In the genomic region with DNA sequence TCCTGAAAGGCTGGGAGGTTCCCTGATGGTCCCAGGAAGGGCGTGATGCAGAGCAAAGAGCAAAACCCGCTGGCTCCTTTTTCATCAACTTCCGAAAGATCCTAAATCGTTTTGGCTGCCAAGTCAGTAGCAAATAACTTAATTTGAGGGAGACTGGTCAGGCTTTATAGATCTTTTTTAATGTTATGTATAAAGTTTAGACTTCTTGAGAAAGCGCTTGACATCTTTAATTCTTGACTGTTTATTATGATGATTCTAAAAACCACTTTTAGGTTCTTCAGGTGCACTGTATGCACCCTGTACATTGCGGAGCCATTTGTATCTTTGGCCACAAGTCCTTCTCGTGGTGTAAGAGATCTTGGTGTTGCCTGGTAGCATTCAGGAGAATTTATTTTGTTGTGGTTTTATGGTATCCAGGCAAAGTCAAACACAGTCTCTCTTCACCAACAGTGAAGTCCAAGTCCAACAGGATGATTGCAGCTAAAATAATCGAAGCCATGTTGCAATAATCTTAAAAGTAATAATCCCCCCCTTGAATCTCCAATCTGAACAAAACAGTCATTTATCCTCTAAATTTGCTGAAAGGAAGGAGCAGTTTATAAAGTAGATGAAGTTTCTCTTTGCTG, we compare ENCODE assay signal across 10 cellular contexts. TPM values are rescaled to one million over a fixed set of nuclear protein-coding genes. Genes with fewer than 3 reads are reported as not detected.
DNase-seq lines count a peak whose midpoint lies in the region; ATAC-seq and TF ChIP-seq lines count a peak whose summit lies in the region.
"Had no signal": no experiment of that assay in that cellular context is flagged by ENCODE, and none has a peak within 500 bp of the region (broad histone marks: within the 10 kb centered on the region; RNA-seq: fewer than 3 reads in every experiment).

No MANE protein-coding gene starts in this region.

- H3K27ac Mint-ChIP-seq in activated CD4-positive, alpha-beta T cell treated with anti-CD3 and anti-CD28 coated beads, Interleukin-2, amount 10 ng/mL, durations not matched to agents 7 days and 5 days: no peak overlapping the region
- peak overlapping the region; percentile 94 for H3K27ac Mint-ChIP-seq in central memory CD8-positive, alpha-beta T cell (ENCODE audit: low read depth)
- H3K27ac Mint-ChIP-seq in memory B cell: no peak overlapping the region
- H3K27ac Mint-ChIP-seq in activated T-helper 2 cell treated with anti-CD3 and anti-CD28 coated beads, Interferon-gamma antibody, Interleukin-2, Interleukin-4, amounts not matched to agents 10 μg/mL and 5 μg/mL and 100 μg/mL, durations not matched to agents 14 hours and 24 hours and 36 hours: no peak overlapping the region

- no peaks in the 10 kb centered on the region for H3K36me3 ChIP-seq in thoracic aorta

- H3K9me3 Mint-ChIP-seq in activated CD4-positive, alpha-beta T cell treated with anti-CD3 and anti-CD28 coated beads, Interleukin-2, amount 10 ng/mL, durations not matched to agents 7 days and 5 days: no peaks in the 10 kb centered on the region
- H3K9me3 Mint-ChIP-seq in central memory CD8-positive, alpha-beta T cell: no peaks in the 10 kb centered on the region
- peaks cover 1% of the 10 kb centered on the region for H3K9me3 Mint-ChIP-seq in memory B cell
- no peaks in the 10 kb centered on the region for H3K9me3 Mint-ChIP-seq in activated T-helper 2 cell treated with anti-CD3 and anti-CD28 coated beads, Interferon-gamma antibody, Interleukin-2, Interleukin-4, amounts not matched to agents 10 μg/mL and 5 μg/mL and 100 μg/mL, durations not matched to agents 14 hours and 24 hours and 36 hours

- no peak for DNase-seq in activated CD4-positive, alpha-beta T cell treated with anti-CD3 and anti-CD28 coated beads, Interleukin-2, amount 10 ng/mL, durations not matched to agents 7 days and 5 days
- no peak for DNase-seq in activated CD4-positive, alpha-beta T cell treated with anti-CD3 and anti-CD28 coated beads, Interleukin-2, amount 50 U/mL, for 4 hours
- DNase-seq in central memory CD8-positive, alpha-beta T cell (ENCODE audit: low spot score in 2 of 2): no peak
- no peak for DNase-seq in memory B cell (ENCODE audit: low spot score in 2 of 2)
- DNase-seq in thoracic aorta (ENCODE audit: low spot score): no peak
- DNase-seq in stimulated activated CD4-positive, alpha-beta T cell treated with anti-CD3 and anti-CD28 coated beads, Interleukin-15, amount 100 ng/mL, for 24 hours: no peak
- DNase-seq in activated T-helper 2 cell treated with anti-CD3 and anti-CD28 coated beads, Interferon-gamma antibody, Interleukin-2, Interleukin-4, amounts not matched to agents 10 μg/mL and 5 μg/mL and 100 μg/mL, durations not matched to agents 14 hours and 24 hours and 36 hours (ENCODE audit: low spot score): no peak
- DNase-seq: stimulated activated CD4-positive, alpha-beta T cell treated with anti-CD3 and anti-CD28 coated beads, Interleukin-4, amount 100 ng/mL, for 1 hour had no signal

- POLR2A ChIA-PET in activated CD4-positive, alpha-beta T cell treated with anti-CD3 and anti-CD28 coated beads, Interleukin-2, amount 10 ng/mL, durations not matched to agents 7 days and 5 days (lab: Charles Lee): no interaction called here

- H3K4me1 ChIP-seq in thoracic aorta (ENCODE audit: control insufficient read depth in 1 of 2, low read depth in 2 of 2): peaks cover 0 to 9% of the 10 kb centered on the region in 2 donors

- intact Hi-C loops in activated T-helper 2 cell treated with anti-CD3 and anti-CD28 coated beads, Interferon-gamma antibody, Interleukin-2, Interleukin-4, amounts not matched to agents 10 μg/mL and 5 μg/mL and 100 μg/mL, durations not matched to agents 14 hours and 24 hours and 36 hours (cut with micrococcal nuclease): no loop called here

- peak overlapping the region; percentile 80 for H3K4me3 ChIP-seq in thoracic aorta
- H3K4me3 ChIP-seq: K562 had no signal

- no peak overlapping the region for H3K27ac ChIP-seq in thoracic aorta

- H3K4me1 Mint-ChIP-seq in activated CD4-positive, alpha-beta T cell treated with anti-CD3 and anti-CD28 coated beads, Interleukin-2, amount 10 ng/mL, durations not matched to agents 7 days and 5 days: peaks cover 15% of the 10 kb centered on the region
- H3K4me1 Mint-ChIP-seq in central memory CD8-positive, alpha-beta T cell: peaks cover 55% of the 10 kb centered on the region
- peaks cover 7% of the 10 kb centered on the region for H3K4me1 Mint-ChIP-seq in memory B cell
- H3K4me1 Mint-ChIP-seq in activated T-helper 2 cell treated with anti-CD3 and anti-CD28 coated beads, Interferon-gamma antibody, Interleukin-2, Interleukin-4, amounts not matched to agents 10 μg/mL and 5 μg/mL and 100 μg/mL, durations not matched to agents 14 hours and 24 hours and 36 hours (ENCODE audit: low read depth): peaks cover 6% of the 10 kb centered on the region

- H3K36me3 Mint-ChIP-seq in activated CD4-positive, alpha-beta T cell treated with anti-CD3 and anti-CD28 coated beads, Interleukin-2, amount 10 ng/mL, durations not matched to agents 7 days and 5 days (ENCODE audit: low read depth): peaks cover 2% of the 10 kb centered on the region
- peaks cover 22% of the 10 kb centered on the region for H3K36me3 Mint-ChIP-seq in central memory CD8-positive, alpha-beta T cell (ENCODE audit: insufficient read depth)
- peaks cover 3% of the 10 kb centered on the region for H3K36me3 Mint-ChIP-seq in memory B cell
- H3K36me3 Mint-ChIP-seq in activated T-helper 2 cell treated with anti-CD3 and anti-CD28 coated beads, Interferon-gamma antibody, Interleukin-2, Interleukin-4, amounts not matched to agents 10 μg/mL and 5 μg/mL and 100 μg/mL, durations not matched to agents 14 hours and 24 hours and 36 hours (ENCODE audit: low read depth): no peaks in the 10 kb centered on the region

- CTCF ChIA-PET in activated CD4-positive, alpha-beta T cell treated with anti-CD3 and anti-CD28 coated beads, Interleukin-2, amount 10 ng/mL, durations not matched to agents 7 days and 5 days (lab: Charles Lee): no interaction called here

- ATAC-seq in central memory CD8-positive, alpha-beta T cell (replicated peaks; ENCODE audit: extremely low read depth, poor library complexity, severe bottlenecking): no peak
- ATAC-seq in memory B cell (ENCODE audit: low read depth): no peak
- ATAC-seq in thoracic aorta (ENCODE audit: insufficient number of reproducible peaks, low FRiP score, low read depth): no peak
- no peak for ATAC-seq in GM21723 (IDR thresholded peaks at IDR 0.05; ENCODE audit: unreplicated experiment)

- no peaks in the 10 kb centered on the region for H3K9me3 ChIP-seq in thoracic aorta

- TF ChIP-seq CTCF in thoracic aorta (IDR thresholded peaks at IDR 0.05): no peak

- H3K4me3 Mint-ChIP-seq in activated CD4-positive, alpha-beta T cell treated with anti-CD3 and anti-CD28 coated beads, Interleukin-2, amount 10 ng/mL, durations not matched to agents 7 days and 5 days: peak overlapping the region; percentile 27
- peak overlapping the region; percentile 95 for H3K4me3 Mint-ChIP-seq in central memory CD8-positive, alpha-beta T cell
- H3K4me3 Mint-ChIP-seq in memory B cell: peak overlapping the region; percentile 35
- no peak overlapping the region for H3K4me3 Mint-ChIP-seq in activated T-helper 2 cell treated with anti-CD3 and anti-CD28 coated beads, Interferon-gamma antibody, Interleukin-2, Interleukin-4, amounts not matched to agents 10 μg/mL and 5 μg/mL and 100 μg/mL, durations not matched to agents 14 hours and 24 hours and 36 hours (ENCODE audit: low read depth)

- H3K27me3 ChIP-seq in thoracic aorta (replicated peaks; ENCODE audit: insufficient read depth): no peaks in the 10 kb centered on the region

- peaks cover 46% of the 10 kb centered on the region for H3K27me3 Mint-ChIP-seq in activated CD4-positive, alpha-beta T cell treated with anti-CD3 and anti-CD28 coated beads, Interleukin-2, amount 10 ng/mL, durations not matched to agents 7 days and 5 days
- no peaks in the 10 kb centered on the region for H3K27me3 Mint-ChIP-seq in central memory CD8-positive, alpha-beta T cell
- peaks cover 18% of the 10 kb centered on the region for H3K27me3 Mint-ChIP-seq in memory B cell
- H3K27me3 Mint-ChIP-seq in activated T-helper 2 cell treated with anti-CD3 and anti-CD28 coated beads, Interferon-gamma antibody, Interleukin-2, Interleukin-4, amounts not matched to agents 10 μg/mL and 5 μg/mL and 100 μg/mL, durations not matched to agents 14 hours and 24 hours and 36 hours (ENCODE audit: low read depth): peaks cover 43% of the 10 kb centered on the region

RNA-seq across cellular contexts. Expression of gene SYNE1, which starts 0.4 kb away (rescaled TPM):
- total RNA-seq in activated CD4-positive, alpha-beta T cell treated with anti-CD3 and anti-CD28 coated beads, Interleukin-2, amount 10 ng/mL, durations not matched to agents 7 days and 5 days: 10 to 100 TPM; 98.4 to 99.3 TPM
- total RNA-seq in thoracic aorta: 100 to 1,000 TPM; 462 to 552 TPM
- total RNA-seq in activated T-helper 2 cell treated with anti-CD3 and anti-CD28 coated beads, Interferon-gamma antibody, Interleukin-2, Interleukin-4, amounts not matched to agents 10 μg/mL and 5 μg/mL and 100 μg/mL, durations not matched to agents 14 hours and 24 hours and 36 hours: 14.2 and 15.2 TPM in 2 replicates

Comparison
In these comparisons a context has a peak if more than half of its experiments do, and no peak if none do; other contexts are left out.
1. RNA of gene SYNE1, which starts 0.4 kb away (total RNA-seq): 462 to 552 TPM in thoracic aorta; 98.4 to 99.3 TPM in activated CD4-positive, alpha-beta T cell treated with anti-CD3 and anti-CD28 coated beads, Interleukin-2, amount 10 ng/mL, durations not matched to agents 7 days and 5 days and 14.2 to 15.2 TPM in activated T-helper 2 cell treated with anti-CD3 and anti-CD28 coated beads, Interferon-gamma antibody, Interleukin-2, Interleukin-4, amounts not matched to agents 10 μg/mL and 5 μg/mL and 100 μg/mL, durations not matched to agents 14 hours and 24 hours and 36 hours; every median in the first group is over 4 times any median in the second.